Comparison of ENCODE assay signal across 11 cellular contexts in genomic region chr4:184344899-184345572, GRCh38.
DNase-seq lines count a peak whose midpoint lies in the region; ATAC-seq and TF ChIP-seq lines count a peak whose summit lies in the region.
"Had no signal": no experiment of that assay in that cellular context is flagged by ENCODE, and none has a peak within 500 bp of the region (broad histone marks: within the 10 kb centered on the region; RNA-seq: fewer than 3 reads in every experiment).

No MANE protein-coding gene starts in this region.

- CTCF ChIA-PET in activated naive CD4-positive, alpha-beta T cell treated with anti-CD3 and anti-CD28 coated beads for 36 hours (lab: Charles Lee), result interaction anchor here (0.6 to 1.1 kb wide), 2 partner anchors 9 to 84 kb away, joined by 3 to 4 read pairs; no protein-coding TSS in a partner anchor
- CTCF ChIA-PET in WTC11 (lab: Charles Lee), result interaction anchor here (0.6 kb wide), 1 partner anchor 82 kb away, joined by 3 read pairs; no protein-coding TSS in a partner anchor

- no peak for TF ChIP-seq CTCF in WTC11 (IDR thresholded peaks at IDR 0.05)
- no peak for TF ChIP-seq CTCF in lung (IDR thresholded peaks at IDR 0.05; ENCODE audit: control extremely low read depth, extremely low read depth)
- TF ChIP-seq CTCF in stomach (IDR thresholded peaks at IDR 0.05), result no peak
- no peak for TF ChIP-seq CTCF in WERI-Rb-1 (IDR thresholded peaks at IDR 0.05; ENCODE audit: low read depth, low read length)

- intact Hi-C loops in activated naive CD4-positive, alpha-beta T cell treated with anti-CD3 and anti-CD28 coated beads for 36 hours (cut with micrococcal nuclease), result loop anchor here (2.0 kb wide), 1 partner anchor 72 kb away; no protein-coding TSS in a partner anchor
- intact Hi-C loops in stomach (cut with DNase I; ENCODE audit: low total_unique reads), result no loop called here
- intact Hi-C loops in activated T-helper 1 cell treated with anti-CD3 and anti-CD28 coated beads, Interleukin-12 subunit alpha, Interleukin-12 subunit beta, Interleukin-2, Interleukin-4 antibody, amounts not matched to agents 30 ng/mL and 10 ng/mL and 1 ng/mL, durations not matched to agents 14 hours and 24 hours and 36 hours (cut with micrococcal nuclease), result no loop called here

- DNase-seq in activated naive CD4-positive, alpha-beta T cell treated with anti-CD3 and anti-CD28 coated beads for 36 hours, result peak; percentile 65
- no peak for DNase-seq in activated naive CD4-positive, alpha-beta T cell (lab: John Stamatoyannopoulos, UW)
- DNase-seq in WTC11 (ENCODE audit: low spot score) (no peak), lung (ENCODE audit: low spot score) (no peak), stomach (no peak), WERI-Rb-1 (no peak)
- DNase-seq in activated T-helper 1 cell treated with anti-CD3 and anti-CD28 coated beads, Interleukin-12 subunit alpha, Interleukin-12 subunit beta, Interleukin-2, Interleukin-4 antibody, amounts not matched to agents 30 ng/mL and 10 ng/mL and 1 ng/mL, durations not matched to agents 14 hours and 24 hours and 36 hours (ENCODE audit: low spot score), result no peak
- DNase-seq: activated gamma-delta T cell treated with Interleukin-2 at 50 U/mL for 16 hours, GF-D8, NCI-H1930 had no signal

- POLR2A ChIA-PET in WTC11 (lab: Charles Lee), result no interaction called here

- H3K9me3 ChIP-seq in lung (ENCODE audit: control insufficient read depth in 2 of 2, insufficient read depth in 1 of 2, low read length in 1 of 2) (no peaks in the 10 kb centered on the region), stomach (no peaks in the 10 kb centered on the region), WERI-Rb-1 (ENCODE audit: severe bottlenecking) (no peaks in the 10 kb centered on the region)

- TF ChIP-seq POLR2A in stomach (IDR thresholded peaks at IDR 0.05), result no peak

- no peaks in the 10 kb centered on the region for H3K36me3 ChIP-seq in lung (ENCODE audit: control insufficient read depth in 2 of 2, insufficient read depth in 2 of 2, low read length in 2 of 2)
- H3K36me3 ChIP-seq in stomach, result no peaks in the 10 kb centered on the region
- no peaks in the 10 kb centered on the region for H3K36me3 ChIP-seq in WERI-Rb-1

- ATAC-seq in WTC11, result no peak
- ATAC-seq in lung (ENCODE audit: insufficient read depth, low FRiP score), result no peak
- no peak for ATAC-seq in esophagus mucosa

- WGBS in lung, 2 donors, result 73 to 77% methylated on average over 8 of the region's 8 CpGs
- WGBS in stomach, 5 donors, result 87 to 96% (median 91%) methylated on average over 5 to 8 of the region's 8 CpGs

- no peaks in the 10 kb centered on the region for H3K9me3 Mint-ChIP-seq in activated naive CD4-positive, alpha-beta T cell treated with anti-CD3 and anti-CD28 coated beads for 36 hours
- no peaks in the 10 kb centered on the region for H3K9me3 Mint-ChIP-seq in WTC11
- no peaks in the 10 kb centered on the region for H3K9me3 Mint-ChIP-seq in activated T-helper 1 cell treated with anti-CD3 and anti-CD28 coated beads, Interleukin-12 subunit alpha, Interleukin-12 subunit beta, Interleukin-2, Interleukin-4 antibody, amounts not matched to agents 30 ng/mL and 10 ng/mL and 1 ng/mL, durations not matched to agents 14 hours and 24 hours and 36 hours

- no peak overlapping the region for H3K4me3 Mint-ChIP-seq in activated naive CD4-positive, alpha-beta T cell treated with anti-CD3 and anti-CD28 coated beads for 36 hours
- no peak overlapping the region for H3K4me3 Mint-ChIP-seq in WTC11
- no peak overlapping the region for H3K4me3 Mint-ChIP-seq in activated T-helper 1 cell treated with anti-CD3 and anti-CD28 coated beads, Interleukin-12 subunit alpha, Interleukin-12 subunit beta, Interleukin-2, Interleukin-4 antibody, amounts not matched to agents 30 ng/mL and 10 ng/mL and 1 ng/mL, durations not matched to agents 14 hours and 24 hours and 36 hours

- TF ChIP-seq EP300 in stomach (IDR thresholded peaks at IDR 0.05), result no peak

- H3K36me3 Mint-ChIP-seq in activated naive CD4-positive, alpha-beta T cell treated with anti-CD3 and anti-CD28 coated beads for 36 hours (ENCODE audit: low read depth), result no peaks in the 10 kb centered on the region
- no peaks in the 10 kb centered on the region for H3K36me3 Mint-ChIP-seq in WTC11
- no peaks in the 10 kb centered on the region for H3K36me3 Mint-ChIP-seq in activated T-helper 1 cell treated with anti-CD3 and anti-CD28 coated beads, Interleukin-12 subunit alpha, Interleukin-12 subunit beta, Interleukin-2, Interleukin-4 antibody, amounts not matched to agents 30 ng/mL and 10 ng/mL and 1 ng/mL, durations not matched to agents 14 hours and 24 hours and 36 hours (ENCODE audit: low read depth)

- peak overlapping the region; percentile 56 to 80 for H3K27ac ChIP-seq in lung (ENCODE audit: low read depth in 1 of 2, low read length in 1 of 2)
- peak overlapping the region; percentile 9 to 97 (median 88) for H3K27ac ChIP-seq in stomach
- H3K27ac ChIP-seq in WERI-Rb-1, result no peak overlapping the region

- no peak overlapping the region for H3K27ac Mint-ChIP-seq in activated naive CD4-positive, alpha-beta T cell treated with anti-CD3 and anti-CD28 coated beads for 36 hours
- H3K27ac Mint-ChIP-seq in WTC11, result peak overlapping the region; percentile 61; the same call in 1 of the 2 replicates
- no peak overlapping the region for H3K27ac Mint-ChIP-seq in activated T-helper 1 cell treated with anti-CD3 and anti-CD28 coated beads, Interleukin-12 subunit alpha, Interleukin-12 subunit beta, Interleukin-2, Interleukin-4 antibody, amounts not matched to agents 30 ng/mL and 10 ng/mL and 1 ng/mL, durations not matched to agents 14 hours and 24 hours and 36 hours

- H3K4me3 ChIP-seq in lung, result no peak overlapping the region
- H3K4me3 ChIP-seq in stomach, result no peak overlapping the region
- H3K4me3 ChIP-seq in WERI-Rb-1 (ENCODE audit: low read depth, low read length), result no peak overlapping the region

- H3K27me3 ChIP-seq in lung (ENCODE audit: control insufficient read depth, insufficient read depth), result no peaks in the 10 kb centered on the region
- H3K27me3 ChIP-seq in stomach, result no peaks in the 10 kb centered on the region
- no peaks in the 10 kb centered on the region for H3K27me3 ChIP-seq in WERI-Rb-1 (ENCODE audit: insufficient read depth, low read depth, severe bottlenecking)

- H3K27me3 Mint-ChIP-seq in activated naive CD4-positive, alpha-beta T cell treated with anti-CD3 and anti-CD28 coated beads for 36 hours (ENCODE audit: low read depth), result peaks cover 4% of the 10 kb centered on the region
- peaks cover 3% of the 10 kb centered on the region; the same call in 1 of the 2 replicates for H3K27me3 Mint-ChIP-seq in WTC11 (ENCODE audit: low read depth)
- no peaks in the 10 kb centered on the region for H3K27me3 Mint-ChIP-seq in activated T-helper 1 cell treated with anti-CD3 and anti-CD28 coated beads, Interleukin-12 subunit alpha, Interleukin-12 subunit beta, Interleukin-2, Interleukin-4 antibody, amounts not matched to agents 30 ng/mL and 10 ng/mL and 1 ng/mL, durations not matched to agents 14 hours and 24 hours and 36 hours (ENCODE audit: insufficient read depth)

- peaks cover 16 to 25% of the 10 kb centered on the region in 2 donors for H3K4me1 ChIP-seq in lung (ENCODE audit: control insufficient read depth in 2 of 2, insufficient read depth in 2 of 2, low read length in 2 of 2)
- H3K4me1 ChIP-seq in stomach, result peaks cover 31 to 87% (median 53%) of the 10 kb centered on the region in 4 donors

- peaks cover 14% of the 10 kb centered on the region for H3K4me1 Mint-ChIP-seq in activated naive CD4-positive, alpha-beta T cell treated with anti-CD3 and anti-CD28 coated beads for 36 hours (ENCODE audit: low read depth)
- peaks cover 46% of the 10 kb centered on the region for H3K4me1 Mint-ChIP-seq in WTC11
- peaks cover 23% of the 10 kb centered on the region for H3K4me1 Mint-ChIP-seq in activated T-helper 1 cell treated with anti-CD3 and anti-CD28 coated beads, Interleukin-12 subunit alpha, Interleukin-12 subunit beta, Interleukin-2, Interleukin-4 antibody, amounts not matched to agents 30 ng/mL and 10 ng/mL and 1 ng/mL, durations not matched to agents 14 hours and 24 hours and 36 hours (ENCODE audit: low read depth)

TF ChIP-seq in WTC11, 78 proteins besides CTCF, POLR2A, EP300 and RAD21 (continues in another document):
- TF ChIP-seq TCF7 (CRISPR knock-in tag; IDR thresholded peaks at IDR 0.05; ENCODE audit: low read depth), result no peak
- TF ChIP-seq CREB1 (CRISPR knock-in tag; IDR thresholded peaks at IDR 0.05), result no peak
- TF ChIP-seq MYBL2 (CRISPR knock-in tag; IDR thresholded peaks at IDR 0.05), result no peak
- TF ChIP-seq E2F5 (CRISPR knock-in tag; IDR thresholded peaks at IDR 0.05), result no peak
- no peak for TF ChIP-seq ELF4 (CRISPR knock-in tag; IDR thresholded peaks at IDR 0.05; ENCODE audit: low read depth)
- TF ChIP-seq ATF2 (CRISPR knock-in tag; IDR thresholded peaks at IDR 0.05; ENCODE audit: borderline replicate concordance, low read depth), result no peak
- TF ChIP-seq CREM (CRISPR knock-in tag; IDR thresholded peaks at IDR 0.05), result no peak
- TF ChIP-seq JAZF1 (CRISPR knock-in tag; IDR thresholded peaks at IDR 0.05), result no peak
- TF ChIP-seq SOX15 (CRISPR knock-in tag; IDR thresholded peaks at IDR 0.05), result no peak
- TF ChIP-seq SMAD4 (CRISPR knock-in tag; IDR thresholded peaks at IDR 0.05), result no peak
